8 cellular contexts compared by ENCODE assay signal in the genomic region with DNA sequence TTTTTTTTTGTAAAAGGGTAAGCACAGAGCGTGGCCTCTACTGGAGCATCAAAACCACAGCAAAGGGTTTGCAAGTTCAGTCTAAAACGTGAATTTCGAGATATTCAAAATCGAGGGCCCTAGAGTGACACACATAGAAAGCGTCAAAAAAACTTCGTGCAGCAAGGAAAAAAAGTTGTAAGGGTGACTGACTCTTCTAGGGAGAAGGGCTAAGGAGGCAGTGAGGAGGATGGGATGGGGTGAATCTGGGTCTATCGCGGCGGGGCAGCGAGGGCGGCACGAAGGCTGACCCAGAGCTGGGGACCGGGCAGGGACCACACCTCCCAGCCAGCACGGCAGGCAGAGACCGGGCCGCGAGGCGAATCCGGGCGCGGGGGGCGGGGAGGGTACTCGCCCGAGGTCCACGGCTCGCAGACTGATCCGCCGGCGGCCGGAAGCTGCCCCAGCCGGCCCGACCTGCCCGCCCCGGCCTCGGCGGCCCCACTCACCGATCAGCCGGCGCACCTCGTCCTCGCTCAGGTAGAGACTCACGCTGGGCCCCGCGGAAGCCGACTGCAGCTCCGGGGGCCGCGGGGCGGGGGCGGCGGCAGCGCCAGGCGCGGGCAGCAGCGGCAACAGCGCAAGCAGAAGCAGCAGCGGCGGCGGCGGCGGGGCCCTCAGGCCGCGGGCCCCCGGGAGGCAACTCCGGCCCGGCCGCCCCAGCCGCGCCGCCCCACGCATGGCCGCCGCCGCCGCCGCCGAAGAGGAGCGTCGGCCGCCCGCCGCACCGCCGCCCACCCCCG. TPM values are rescaled to one million over a fixed set of nuclear protein-coding genes. Genes with fewer than 3 reads are reported as not detected.
A peak's percentile ranks its signal among the peaks of the same experiment; 100 is the strongest.
DNase-seq lines count a peak whose midpoint lies in the region; ATAC-seq and TF ChIP-seq lines count a peak whose summit lies in the region.

No MANE protein-coding gene starts in this region.

- no peak for TF ChIP-seq CTCF in ovary (IDR thresholded peaks at IDR 0.05)

- WGBS in ovary, 3 donors: 0 to 1% (median 1%) methylated on average over 27 to 84 of the region's 85 CpGs

- no peaks in the 10 kb centered on the region for H3K9me3 ChIP-seq in BLaER1
- H3K9me3 ChIP-seq in SJCRH30 (replicated peaks): no peaks in the 10 kb centered on the region
- no peaks in the 10 kb centered on the region for H3K9me3 ChIP-seq in ovary

- ATAC-seq in HG03196 (IDR thresholded peaks at IDR 0.05; ENCODE audit: unreplicated experiment) (peak; percentile 48), Right ventricle myocardium inferior (peak; percentile 49)

- H3K9ac ChIP-seq in BLaER1: peak overlapping the region; percentile 81

- H3K36me3 ChIP-seq in BLaER1 (no peaks in the 10 kb centered on the region), SJCRH30 (no peaks in the 10 kb centered on the region), ovary (no peaks in the 10 kb centered on the region)

- H3K27me3 ChIP-seq in BLaER1 (peaks cover 48% of the 10 kb centered on the region), SJCRH30 (no peaks in the 10 kb centered on the region), ovary (no peaks in the 10 kb centered on the region)

- peaks cover 81% of the 10 kb centered on the region for H4K20me1 ChIP-seq in BLaER1

- H3K4me1 ChIP-seq in BLaER1: peaks cover 47% of the 10 kb centered on the region
- H3K4me1 ChIP-seq in SJCRH30: peaks cover 11% of the 10 kb centered on the region
- peaks cover 22% of the 10 kb centered on the region for H3K4me1 ChIP-seq in ovary (ENCODE audit: insufficient read depth)

- TF ChIP-seq POLR2A in ovary (IDR thresholded peaks at IDR 0.05): no peak

- H3K4me2 ChIP-seq in BLaER1: peak overlapping the region; percentile 90

- intact Hi-C loops in Right ventricle myocardium inferior (cut with DNase I): loop anchor here (5.0 kb wide), 2 partner anchors 38 to 127 kb away; no protein-coding TSS in a partner anchor
- intact Hi-C loops in ovary (cut with DNase I): loop anchor here in 1 of 4 donors (5.0 kb wide), 1 partner anchor 42 kb away; no protein-coding TSS in a partner anchor

- DNase-seq in GM19238 (ENCODE audit: insufficient read length, low spot score) (peak; percentile 40), SJCRH30 (peak; percentile 56 to 58), Right ventricle myocardium inferior (ENCODE audit: missing footprints) (peak; percentile 83), ovary (peak; percentile 56 to 75 (median 69)), ureter (ENCODE audit: low spot score) (peak; percentile 56)
- peak; percentile 49 for DNase-seq in activated naive CD4-positive, alpha-beta T cell treated with anti-CD3 and anti-CD28 coated beads, Interleukin-2, amount 50 U/mL, for 16 hours

- TF ChIP-seq EP300 in ovary (IDR thresholded peaks at IDR 0.05): no peak

- H3K4me3 ChIP-seq in BLaER1 (peak overlapping the region; percentile 87), SJCRH30 (peak overlapping the region; percentile 80), ovary (peak overlapping the region; percentile 83)

- H3K27ac ChIP-seq in BLaER1 (peak overlapping the region; percentile 75), SJCRH30 (peak overlapping the region; percentile 9; the same call in 1 of the 2 replicates), ovary (peak overlapping the region; percentile 93 to 97)

RNA-seq across cellular contexts. Expression of a gene that starts 0.5 kb away (rescaled TPM):
- total RNA-seq in SJCRH30 (2014; rRNA removed; shearing (Covaris generic)): 88.6 and 91.7 TPM in 2 replicates
- total RNA-seq in Right ventricle myocardium inferior: 40.6 TPM
- 100 to 1,000 TPM; 100 to 171 (median 125) TPM for total RNA-seq in ovary
- polyA plus RNA-seq in ovary: 10 to 100 TPM; 78.1 to 94.9 TPM
- total RNA-seq in ureter: 78.4 TPM

Comparison
In these comparisons a context has a peak if more than half of its experiments do, and no peak if none do; other contexts are left out.
1. Peak in every context shown above with its lines: DNase-seq, ATAC-seq, H3K4me3 ChIP-seq and H3K27ac ChIP-seq.
2. H3K27ac ChIP-seq: peak in every context shown above with its lines; median percentile 95 in ovary; 75 in BLaER1; 9 in SJCRH30.